8 cellular contexts compared by ENCODE assay signal in the genomic region with DNA sequence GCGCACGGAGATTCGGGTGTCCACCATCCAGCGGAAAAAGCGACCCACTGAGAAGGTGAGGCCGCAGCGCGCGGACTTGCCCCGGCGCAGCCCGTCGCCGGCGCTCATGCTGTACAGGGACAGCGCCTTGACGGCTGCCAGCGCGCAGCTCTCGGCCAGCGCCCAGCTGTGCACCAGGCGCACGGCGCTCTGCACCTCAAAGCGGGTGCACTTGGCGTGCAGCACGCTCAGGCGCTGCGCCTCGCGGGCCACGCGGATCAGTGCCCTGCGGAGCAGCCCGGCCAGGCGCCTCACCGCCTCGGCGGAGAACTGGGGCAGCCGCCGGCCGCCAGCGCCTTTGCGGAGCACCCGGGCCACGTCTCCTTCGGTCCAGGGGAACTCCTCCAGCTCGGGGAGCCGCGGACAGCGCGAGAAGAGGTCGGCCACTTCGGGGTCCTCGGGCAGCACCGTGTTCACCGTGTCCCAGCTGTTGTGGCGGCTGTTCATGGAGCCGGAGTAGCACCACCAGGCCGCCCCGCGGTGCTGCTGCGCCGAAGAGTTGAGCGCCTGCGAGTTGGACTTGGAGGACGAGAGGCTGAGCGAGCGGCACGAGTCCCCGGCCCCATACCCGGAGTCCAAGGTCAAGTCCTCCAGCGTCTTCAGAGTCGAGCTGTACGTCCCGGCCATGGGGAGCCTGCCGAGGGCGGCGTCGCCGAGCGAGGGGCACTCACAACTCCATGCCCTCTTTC. TPM values are rescaled to one million over a fixed set of nuclear protein-coding genes. Genes with fewer than 3 reads are reported as not detected.
DNase-seq lines count a peak whose midpoint lies in the region; ATAC-seq and TF ChIP-seq lines count a peak whose summit lies in the region.

No MANE protein-coding gene starts in this region.

- peak overlapping the region; percentile 40 for H3K4me2 ChIP-seq in SU-DHL-6 (ENCODE audit: low read depth, low read length, poor library complexity, severe bottlenecking)

- 0 to 1% (median 0%) methylated on average over 5 to 82 of the region's 82 CpGs for WGBS in adrenal gland, 4 donors
- WGBS in prostate gland: under 1% methylated on average over 59 of the region's 82 CpGs

- H3K9ac ChIP-seq in SU-DHL-6 (ENCODE audit: low read length): no peak overlapping the region

- H3K27me3 ChIP-seq in SU-DHL-6 (ENCODE audit: low read length) (no peaks in the 10 kb centered on the region), adrenal gland (no peaks in the 10 kb centered on the region), prostate gland (replicated peaks; ENCODE audit: insufficient read depth) (no peaks in the 10 kb centered on the region)

- H3K4me1 ChIP-seq in adrenal gland (replicated peaks in 1 of 2): peaks cover 10 to 39% of the 10 kb centered on the region in 2 donors
- peaks cover 6% of the 10 kb centered on the region for H3K4me1 ChIP-seq in prostate gland (replicated peaks)

- TF ChIP-seq POLR2A in adrenal gland (IDR thresholded peaks at IDR 0.05): peak in 1 of 2 donors; percentile 53
- TF ChIP-seq POLR2A in prostate gland (IDR thresholded peaks at IDR 0.05): no peak

- peak; percentile 18 for ATAC-seq in HG03432 (IDR thresholded peaks at IDR 0.05; ENCODE audit: unreplicated experiment)
- peak; percentile 75 for ATAC-seq in left ventricle myocardium superior

- H3F3A ChIP-seq in SU-DHL-6 (ENCODE audit: insufficient read depth): no peaks in the 10 kb centered on the region

- no peaks in the 10 kb centered on the region for H3K79me2 ChIP-seq in SU-DHL-6 (ENCODE audit: insufficient read depth, low read length)

- H3K9me3 ChIP-seq in SU-DHL-6 (ENCODE audit: insufficient read depth, low read length) (no peaks in the 10 kb centered on the region), adrenal gland (replicated peaks in 1 of 3) (no peaks in the 10 kb centered on the region), prostate gland (no peaks in the 10 kb centered on the region)

- H3K36me3 ChIP-seq in SU-DHL-6 (ENCODE audit: low read length): no peaks in the 10 kb centered on the region
- H3K36me3 ChIP-seq in adrenal gland (replicated peaks in 1 of 2): no peaks in the 10 kb centered on the region
- no peaks in the 10 kb centered on the region for H3K36me3 ChIP-seq in prostate gland

- intact Hi-C loops in adrenal gland (cut with DNase I) (loop anchor here in 1 of 2 donors (10.0 kb wide), 1 partner anchor 112 kb away; no protein-coding TSS in a partner anchor), left ventricle myocardium superior (cut with micrococcal nuclease) (no loop called here), prostate gland (cut with DNase I) (loop anchor here (1.0 to 10.0 kb wide), 6 partner anchors 80 to 538 kb away; a partner anchor contains a TSS)

- H3K4me3 ChIP-seq in SU-DHL-6 (ENCODE audit: insufficient read depth, low read length, poor library complexity, severe bottlenecking) (no peak overlapping the region), adrenal gland (peak overlapping the region; percentile 10 to 57 (median 38)), prostate gland (peak overlapping the region; percentile 41 to 53)

- no peak overlapping the region for H3K27ac ChIP-seq in SU-DHL-6 (ENCODE audit: low read depth, low read length)
- peak overlapping the region in 4 of 5 donors; percentile 63 to 82 (median 74) for H3K27ac ChIP-seq in adrenal gland
- H3K27ac ChIP-seq in prostate gland: peak overlapping the region; percentile 45 to 70

- H4K20me1 ChIP-seq in SU-DHL-6 (ENCODE audit: low read depth, low read length): no peaks in the 10 kb centered on the region

- DNase-seq in NCI-H345 (lab: John Stamatoyannopoulos, UW) (peak; percentile 40), NCI-H345 treated with DMSO at 0.1 percent for 48 hours (lab: John Stamatoyannopoulos, UW; ENCODE audit: unreplicated experiment) (no peak), adrenal gland (peak; percentile 60 to 75 (median 69)), left ventricle myocardium superior (peak; percentile 83), prostate gland (ENCODE audit: low spot score) (peak; percentile 47), cerebellar nuclear complex (lab: John Stamatoyannopoulos, UW) (no peak)

- TF ChIP-seq CTCF in SU-DHL-6 (IDR thresholded peaks at IDR 0.05; ENCODE audit: insufficient read depth, low read length, poor library complexity, severe bottlenecking): no peak
- no peak for TF ChIP-seq CTCF in adrenal gland (IDR thresholded peaks at IDR 0.05)
- TF ChIP-seq CTCF in prostate gland (IDR thresholded peaks at IDR 0.05): no peak

- H3K9me2 ChIP-seq in SU-DHL-6 (replicated peaks; ENCODE audit: insufficient read depth, low read length): no peaks in the 10 kb centered on the region

- H2AFZ ChIP-seq in SU-DHL-6 (ENCODE audit: low read depth, low read length, severe bottlenecking): no peak overlapping the region

RNA-seq across cellular contexts. Expression of a gene that starts 0.7 kb away (rescaled TPM):
- total RNA-seq in adrenal gland: 10 to 100 TPM in 1 of 8 donors, 1 to 10 TPM in 7; 3.7 to 32.3 (median 6.7) TPM
- polyA plus RNA-seq in adrenal gland: 1 to 10 TPM; 1.9 to 9.2 (median 2.8) TPM
- total RNA-seq in left ventricle myocardium superior: 12.1 TPM
- total RNA-seq in prostate gland: 10 to 100 TPM in 1 of 2 donors, 1 to 10 TPM in 1; 3.0 to 13.7 TPM

Comparison
In these comparisons a context has a peak if more than half of its experiments do, and no peak if none do; other contexts are left out.
1. DNase-seq: peak in NCI-H345 (single experiment), adrenal gland (7 of 7), left ventricle myocardium superior (single experiment) and prostate gland (single experiment); none in NCI-H345 treated with DMSO at 0.1 percent for 48 hours (single experiment) and cerebellar nuclear complex (0 of 2).